8 cellular contexts compared by ENCODE assay signal in the genomic region with DNA sequence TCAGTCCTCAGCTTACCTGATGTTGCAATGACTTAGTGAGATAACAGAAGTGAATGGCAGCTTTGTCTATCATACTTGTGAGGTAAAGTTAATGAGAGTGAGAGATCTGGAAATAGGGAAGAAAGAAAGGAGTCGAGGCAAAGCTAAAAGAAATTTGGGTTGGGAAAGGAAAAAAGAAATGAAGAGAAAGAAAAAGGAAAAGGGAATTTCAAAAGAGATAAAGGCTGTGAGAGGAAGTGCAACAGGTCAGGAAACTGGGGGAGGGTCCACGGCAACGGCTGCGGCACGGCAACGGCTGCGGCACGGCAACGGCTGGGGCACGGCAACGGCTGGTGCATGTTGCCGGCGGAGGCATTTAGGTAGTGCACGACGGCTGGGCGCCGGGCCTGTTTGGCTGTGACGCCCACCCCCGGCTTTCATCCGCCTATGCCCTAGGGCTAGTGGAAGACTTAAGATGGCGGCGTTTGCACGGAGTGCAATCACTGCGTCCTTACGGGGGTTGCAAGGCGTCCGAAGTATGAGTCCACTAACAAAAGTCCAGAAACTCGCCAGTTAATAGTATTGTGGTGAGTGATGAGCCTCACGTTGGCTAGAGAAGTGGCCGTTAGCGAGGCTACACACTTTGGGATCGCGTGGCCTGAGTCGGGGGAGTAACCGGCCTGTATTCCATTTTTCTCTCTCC.
DNase-seq lines count a peak whose midpoint lies in the region; ATAC-seq and TF ChIP-seq lines count a peak whose summit lies in the region.

No MANE protein-coding gene starts in this region.

- no peaks in the 10 kb centered on the region for H3K27me3 ChIP-seq in DOHH2 (ENCODE audit: control insufficient read depth, low read length)

- DNase-seq in RKO (ENCODE audit: low spot score) (peak; percentile 94), fibroblast of pulmonary artery (ENCODE audit: low read depth) (peak; percentile 88), natural killer cell (peak; percentile 73)
- peak; percentile 81 for DNase-seq in stimulated activated naive CD4-positive, alpha-beta T cell treated with Interleukin-2 at 50 U/mL for 16 hours (lab: John Stamatoyannopoulos, UW)

- H3K4me2 ChIP-seq in DOHH2 (ENCODE audit: low read length) = peak overlapping the region; percentile 77

- peak overlapping the region; percentile 98 for H3K27ac Mint-ChIP-seq in activated T-helper 17 cell treated with anti-CD3 and anti-CD28 coated beads, Interleukin-2, amount 50 U/mL, for 72 hours
- H3K27ac Mint-ChIP-seq in natural killer cell = peak overlapping the region; percentile 84

- peaks cover 34% of the 10 kb centered on the region for H3K36me3 Mint-ChIP-seq in activated T-helper 17 cell treated with anti-CD3 and anti-CD28 coated beads, Interleukin-2, amount 50 U/mL, for 72 hours (ENCODE audit: low read depth)
- no peaks in the 10 kb centered on the region for H3K36me3 Mint-ChIP-seq in natural killer cell

- peaks cover 48% of the 10 kb centered on the region for H3K79me2 ChIP-seq in DOHH2 (ENCODE audit: control insufficient read depth, low read length)

- H3K27ac ChIP-seq in DOHH2 (ENCODE audit: low read depth, low read length) = peak overlapping the region; percentile 58
- peak overlapping the region; percentile 98 for H3K27ac ChIP-seq in KOPT-K1 (ENCODE audit: low read depth, low read length, poor library complexity, severe bottlenecking)

- H3K4me3 ChIP-seq in DOHH2 (ENCODE audit: low read length) = peak overlapping the region; percentile 74
- H3K4me3 ChIP-seq in fibroblast of pulmonary artery (replicated peaks; ENCODE audit: low read depth, low read length) = peak overlapping the region; percentile 86

- ATAC-seq in GM21825 (IDR thresholded peaks at IDR 0.05; ENCODE audit: unreplicated experiment) = peak; percentile 99
- ATAC-seq in activated T-helper 17 cell treated with anti-CD3 and anti-CD28 coated beads, Interleukin-2, amount 50 U/mL, for 72 hours (replicated peaks) = peak; percentile 100
- peak; percentile 99 to 100 (median 100) for ATAC-seq in natural killer cell

- H3K4me1 Mint-ChIP-seq in activated T-helper 17 cell treated with anti-CD3 and anti-CD28 coated beads, Interleukin-2, amount 50 U/mL, for 72 hours = peaks cover 4% of the 10 kb centered on the region
- peaks cover 22 to 28% of the 10 kb centered on the region in 2 donors for H3K4me1 Mint-ChIP-seq in natural killer cell

- H3K36me3 ChIP-seq in DOHH2 (ENCODE audit: control insufficient read depth, low read length) (peaks cover 23% of the 10 kb centered on the region), KOPT-K1 (ENCODE audit: insufficient read depth, low read length) (peaks cover 29% of the 10 kb centered on the region)

- H3F3A ChIP-seq in DOHH2 (ENCODE audit: control insufficient read depth, insufficient read depth) = no peaks in the 10 kb centered on the region

- H3K9me3 Mint-ChIP-seq in activated T-helper 17 cell treated with anti-CD3 and anti-CD28 coated beads, Interleukin-2, amount 50 U/mL, for 72 hours = no peaks in the 10 kb centered on the region
- H3K9me3 Mint-ChIP-seq in natural killer cell = no peaks in the 10 kb centered on the region

- H3K9me2 ChIP-seq in DOHH2 (replicated peaks; ENCODE audit: control insufficient read depth, low read length) = no peaks in the 10 kb centered on the region

- TF ChIP-seq CTCF in DOHH2 (IDR thresholded peaks at IDR 0.05; ENCODE audit: low read depth, low read length, poor library complexity, severe bottlenecking) (no peak), fibroblast of pulmonary artery (IDR thresholded peaks at IDR 0.05; ENCODE audit: low read length, missing control alignments) (no peak), natural killer cell (IDR thresholded peaks at IDR 0.05) (no peak)

- peak overlapping the region; percentile 93 for H3K4me3 Mint-ChIP-seq in activated T-helper 17 cell treated with anti-CD3 and anti-CD28 coated beads, Interleukin-2, amount 50 U/mL, for 72 hours
- H3K4me3 Mint-ChIP-seq in natural killer cell = peak overlapping the region; percentile 87

- H3K9me3 ChIP-seq in DOHH2 (ENCODE audit: control insufficient read depth, insufficient read depth, low read length) (no peaks in the 10 kb centered on the region), KOPT-K1 (ENCODE audit: insufficient read depth, low read length, poor library complexity, severe bottlenecking) (no peaks in the 10 kb centered on the region)

- intact Hi-C loops in natural killer cell (cut with micrococcal nuclease) = no loop called here

- peaks cover 6% of the 10 kb centered on the region for H3K4me1 ChIP-seq in DOHH2 (ENCODE audit: control insufficient read depth, low read length)

- H3K27me3 Mint-ChIP-seq in activated T-helper 17 cell treated with anti-CD3 and anti-CD28 coated beads, Interleukin-2, amount 50 U/mL, for 72 hours = no peaks in the 10 kb centered on the region
- no peaks in the 10 kb centered on the region for H3K27me3 Mint-ChIP-seq in natural killer cell (ENCODE audit: low read depth in 2 of 2)

- H4K20me1 ChIP-seq in DOHH2 (ENCODE audit: control insufficient read depth, insufficient read depth, low read depth, low read length) = no peaks in the 10 kb centered on the region

Comparison
In these comparisons a context has a peak if more than half of its experiments do, and no peak if none do; other contexts are left out.
1. Peak in every context shown above with its lines: DNase-seq, ATAC-seq, H3K4me3 ChIP-seq and H3K27ac ChIP-seq.